ENCODE assay signal across 29 cellular contexts in genomic region chr9:89144242-89144641, GRCh38. TPM values are rescaled to one million over a fixed set of nuclear protein-coding genes. Genes with fewer than 3 reads are reported as not detected.
"Had no signal": no experiment of that assay in that cellular context is flagged by ENCODE, and none has a peak within 500 bp of the region (broad histone marks: within the 10 kb centered on the region; RNA-seq: fewer than 3 reads in every experiment).

No MANE protein-coding gene starts in this region.

- H3K27me3 ChIP-seq: hepatocyte, ovary, right atrium auricular region, right lobe of liver, stomach, testis, thyroid gland, transverse colon, upper lobe of left lung, vagina had no signal

- H3K36me3 ChIP-seq: lower lobe of right lung, ovary, right atrium auricular region, right lobe of liver, stomach, thyroid gland, transverse colon, upper lobe of left lung, vagina had no signal

- ATAC-seq: left cardiac atrium; left lobe of liver; lower lobe of right lung; mucosa of descending colon; naive thymus-derived CD4-positive, alpha-beta T cell; natural killer cell treated with Interleukin-12 subunit alpha and Interleukin-12 subunit beta and Interleukin-15 and Interleukin-18, amount 100 ng/mL, for 72 hours; right lobe of liver; stimulated activated memory B cell treated with anti-CD40 and anti-IgM and Interleukin-4, amounts not matched to agents 10 μg/mL and 1 μg/mL and 100 μg/mL, for 72 hours; stimulated activated naive CD8-positive, alpha-beta T cell treated with anti-CD3 and anti-CD28 coated beads, Interleukin-15, Interleukin-2, amounts not matched to agents 100 U/mL and 50 U/mL, for 24 hours had no signal

- H3K4me1 ChIP-seq: right atrium auricular region, right lobe of liver, testis, transverse colon had no signal

- H3K4me3 Mint-ChIP-seq: mesothelial cell of epicardium; naive thymus-derived CD4-positive, alpha-beta T cell; natural killer cell treated with Interleukin-12 subunit alpha and Interleukin-12 subunit beta and Interleukin-15 and Interleukin-18, amount 100 ng/mL, for 72 hours; stimulated activated memory B cell treated with anti-CD40 and anti-IgM and Interleukin-4, amounts not matched to agents 10 μg/mL and 1 μg/mL and 100 μg/mL, for 72 hours had no signal

- H3K27ac Mint-ChIP-seq: mesothelial cell of epicardium; naive thymus-derived CD4-positive, alpha-beta T cell; natural killer cell treated with Interleukin-12 subunit alpha and Interleukin-12 subunit beta and Interleukin-15 and Interleukin-18, amount 100 ng/mL, for 72 hours; progenitor cell of endocrine pancreas; stimulated activated memory B cell treated with anti-CD40 and anti-IgM and Interleukin-4, amounts not matched to agents 10 μg/mL and 1 μg/mL and 100 μg/mL, for 72 hours had no signal

- H2AFZ ChIP-seq: hepatocyte had no signal

- FAIRE-seq: keratinocyte had no signal

- H3K79me2 ChIP-seq: hepatocyte had no signal

- H3K9me3 Mint-ChIP-seq: naive thymus-derived CD4-positive, alpha-beta T cell; natural killer cell treated with Interleukin-12 subunit alpha and Interleukin-12 subunit beta and Interleukin-15 and Interleukin-18, amount 100 ng/mL, for 72 hours; stimulated activated memory B cell treated with anti-CD40 and anti-IgM and Interleukin-4, amounts not matched to agents 10 μg/mL and 1 μg/mL and 100 μg/mL, for 72 hours had no signal

- H3K36me3 Mint-ChIP-seq: mesothelial cell of epicardium; naive thymus-derived CD4-positive, alpha-beta T cell; natural killer cell treated with Interleukin-12 subunit alpha and Interleukin-12 subunit beta and Interleukin-15 and Interleukin-18, amount 100 ng/mL, for 72 hours; stimulated activated memory B cell treated with anti-CD40 and anti-IgM and Interleukin-4, amounts not matched to agents 10 μg/mL and 1 μg/mL and 100 μg/mL, for 72 hours had no signal

- H3K4me3 ChIP-seq: hepatocyte, lower lobe of right lung, mucosa of descending colon, ovary, right atrium auricular region, right lobe of liver, smooth muscle cell, stomach, testis, thyroid gland, transverse colon, upper lobe of left lung, vagina had no signal

- H3K4me2 ChIP-seq: hepatocyte, smooth muscle cell had no signal

- H3K27ac ChIP-seq: hepatocyte, lower lobe of right lung, ovary, right atrium auricular region, right lobe of liver, stomach, testis, thyroid gland, transverse colon, upper lobe of left lung, vagina had no signal

- DNase-seq: kidney glomerular epithelial cell; left cardiac atrium; lower lobe of right lung; mammary epithelial cell; mesenchymal stem cell; mucosa of descending colon; naive thymus-derived CD4-positive, alpha-beta T cell; ovary; right lobe of liver; stimulated activated CD4-positive, alpha-beta T cell treated with anti-CD3 and anti-CD28 coated beads, Interleukin-1b, Interleukin-23, amount 100 ng/mL, for 48 hours; stimulated activated CD4-positive, alpha-beta T cell treated with anti-CD3 and anti-CD28 coated beads, Interleukin-2, amount 100 ng/mL, for 48 hours; stimulated activated CD4-positive, alpha-beta T cell treated with anti-CD3 and anti-CD28 coated beads, Interleukin-4, amount 100 ng/mL, for 4 hours; stimulated activated CD8-positive, alpha-beta memory T cell treated with anti-CD3 and anti-CD28 coated beads, Interleukin-4, amount 100 ng/mL, for 48 hours; stimulated activated naive CD8-positive, alpha-beta T cell treated with anti-CD3 and anti-CD28 coated beads, Interleukin-15, Interleukin-2, amounts not matched to agents 100 U/mL and 50 U/mL, for 24 hours; stomach; testis; thyroid gland; transverse colon; upper lobe of left lung had no signal

- H3K4me1 Mint-ChIP-seq: naive thymus-derived CD4-positive, alpha-beta T cell had no signal

- H3K9me3 ChIP-seq: lower lobe of right lung, mucosa of descending colon, ovary, right atrium auricular region, right lobe of liver, stomach, testis, thyroid gland, transverse colon, upper lobe of left lung, vagina had no signal

RNA-seq across cellular contexts. Expression of gene SHC3, which starts 34.4 kb away (rescaled TPM):
- total RNA-seq: natural killer cell treated with Interleukin-12 subunit alpha and Interleukin-12 subunit beta and Interleukin-15 and Interleukin-18, amount 100 ng/mL, for 72 hours had no signal
- polyA plus RNA-seq: mammary epithelial cell; naive thymus-derived CD4-positive, alpha-beta T cell had no signal
